Comparison of ENCODE assay signal across 9 cellular contexts in the genomic region with DNA sequence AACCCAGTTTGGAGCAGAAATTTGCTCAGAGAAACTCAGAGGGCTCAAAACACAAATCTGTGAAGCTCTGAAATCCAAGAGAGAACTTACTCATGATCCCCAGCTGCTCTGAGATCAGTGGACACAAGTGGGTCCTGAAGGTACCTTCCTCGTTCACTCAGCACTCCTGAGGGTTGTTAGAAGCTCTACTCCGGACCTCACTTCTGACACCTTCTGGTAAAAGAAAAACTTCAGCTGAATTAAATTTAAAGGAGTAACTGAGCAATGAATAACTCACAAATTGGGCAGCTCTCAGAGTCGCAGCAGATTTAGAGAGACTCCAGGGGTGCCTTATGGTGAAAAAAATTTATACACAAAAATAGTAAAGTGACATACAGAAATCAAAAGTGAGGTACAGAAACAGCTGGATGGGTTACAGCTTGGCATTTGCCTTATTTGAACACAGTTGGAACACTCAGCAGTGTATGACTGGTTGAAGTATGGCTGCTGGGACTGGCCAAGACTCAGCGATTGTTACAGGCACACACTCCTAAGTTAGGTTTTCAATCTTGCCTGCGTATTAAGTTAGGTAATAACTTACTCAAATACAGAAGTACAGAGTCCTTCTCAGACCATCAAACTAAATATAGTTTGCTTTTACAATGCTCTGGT. TPM values are rescaled to one million over a fixed set of nuclear protein-coding genes. Genes with fewer than 3 reads are reported as not detected.
A peak's percentile ranks its signal among the peaks of the same experiment; 100 is the strongest.
DNase-seq lines count a peak whose midpoint lies in the region; ATAC-seq, FAIRE-seq and TF ChIP-seq lines count a peak whose summit lies in the region.
"Had no signal": no experiment of that assay in that cellular context is flagged by ENCODE, and none has a peak within 500 bp of the region (broad histone marks: within the 10 kb centered on the region; RNA-seq: fewer than 3 reads in every experiment).

No MANE protein-coding gene starts in this region.

- no peaks in the 10 kb centered on the region for H3K27me3 ChIP-seq in astrocyte (ENCODE audit: insufficient read depth, low read length)
- H3K27me3 ChIP-seq in mesendoderm (ENCODE audit: insufficient read depth, low read length, poor library complexity) = no peaks in the 10 kb centered on the region
- no peaks in the 10 kb centered on the region for H3K27me3 ChIP-seq in stomach

- no peak overlapping the region for H3K27ac Mint-ChIP-seq in astrocyte (ENCODE audit: unreplicated experiment)

- H3K27me3 Mint-ChIP-seq in astrocyte (ENCODE audit: low read depth, unreplicated experiment) = no peaks in the 10 kb centered on the region

- H3K23ac ChIP-seq in mesendoderm (ENCODE audit: low read length) = no peak overlapping the region

- no peak overlapping the region for H2AK5ac ChIP-seq in mesendoderm (ENCODE audit: low read length)

- no peak overlapping the region for H2BK120ac ChIP-seq in mesendoderm (ENCODE audit: low read depth, low read length)

- FAIRE-seq in astrocyte (lab: Jason Lieb, UNC) = no peak

- H3K79me2 ChIP-seq in astrocyte (ENCODE audit: insufficient read depth, low read length) = no peaks in the 10 kb centered on the region
- no peaks in the 10 kb centered on the region for H3K79me2 ChIP-seq in mesendoderm (ENCODE audit: control insufficient read depth, insufficient read depth, low read length)

- peak; percentile 14 for DNase-seq in astrocyte (ENCODE audit: low read depth)
- DNase-seq in mesendoderm = peak; percentile 73
- no peak for DNase-seq in stomach
- no peak for DNase-seq in NCI-H1694 treated with DMSO at 0.1 percent for 48 hours (lab: John Stamatoyannopoulos, UW)
- DNase-seq in HuH-7.5 (ENCODE audit: low spot score) = no peak
- DNase-seq: NCI-H2227 treated with DMSO at 0.1 percent for 48 hours had no signal

- no peak overlapping the region for H3K56ac ChIP-seq in mesendoderm (ENCODE audit: low read length)

- H3K36me3 Mint-ChIP-seq in astrocyte (ENCODE audit: low read depth, unreplicated experiment) = no peaks in the 10 kb centered on the region

- H3K27ac ChIP-seq in astrocyte (ENCODE audit: low read depth, low read length) = no peak overlapping the region
- no peak overlapping the region for H3K27ac ChIP-seq in mesendoderm (ENCODE audit: low read depth, low read length)
- no peak overlapping the region for H3K27ac ChIP-seq in stomach

- H4K5ac ChIP-seq in mesendoderm (ENCODE audit: low read length) = no peak overlapping the region

- no peak overlapping the region for H3K4me3 Mint-ChIP-seq in astrocyte (ENCODE audit: unreplicated experiment)

- no peak overlapping the region for H3K4ac ChIP-seq in mesendoderm (ENCODE audit: low read depth, low read length)

- peak; percentile 28 for ATAC-seq in GM18502 (IDR thresholded peaks at IDR 0.05; ENCODE audit: poor library complexity, unreplicated experiment)
- ATAC-seq in HG03354 (IDR thresholded peaks at IDR 0.05; ENCODE audit: poor library complexity, severe bottlenecking, unreplicated experiment) = peak; percentile 66
- ATAC-seq in GM19324 (IDR thresholded peaks at IDR 0.05; ENCODE audit: low FRiP score, unreplicated experiment) = no peak

- WGBS in mesendoderm (ENCODE audit: extremely low coverage, insufficient coverage, low lambda C conversion rate) = no CpG with 5 or more reads among the region's 5 CpGs
- WGBS in stomach, 5 donors = 37 to 46% (median 43%) methylated on average over 5 of the region's 5 CpGs

- no peaks in the 10 kb centered on the region for H3K9me3 ChIP-seq in astrocyte (ENCODE audit: insufficient read depth, low read depth, low read length)
- peaks cover 0 to 5% (median 0%) of the 10 kb centered on the region in 4 donors for H3K9me3 ChIP-seq in stomach

- no peak overlapping the region for H2BK5ac ChIP-seq in mesendoderm (ENCODE audit: low read length)

- no peaks in the 10 kb centered on the region for H3K79me1 ChIP-seq in mesendoderm (ENCODE audit: low read length)

- H3K36me3 ChIP-seq in astrocyte (ENCODE audit: insufficient read depth, low read length) = no peaks in the 10 kb centered on the region
- no peaks in the 10 kb centered on the region for H3K36me3 ChIP-seq in mesendoderm (ENCODE audit: control insufficient read depth, insufficient read depth, low read length)
- no peaks in the 10 kb centered on the region for H3K36me3 ChIP-seq in stomach

- H3K4me2 ChIP-seq in astrocyte (ENCODE audit: low read length) (no peak overlapping the region), mesendoderm (ENCODE audit: low read length) (no peak overlapping the region)

- TF ChIP-seq CTCF in astrocyte (IDR thresholded peaks at IDR 0.05; ENCODE audit: insufficient read depth, low read depth, low read length) (no peak), stomach (IDR thresholded peaks at IDR 0.05) (peak in 1 of 7 experiments; percentile 9)

- intact Hi-C loops in stomach (cut with DNase I; ENCODE audit: low total_unique reads) = no loop called here

- peaks cover 7% of the 10 kb centered on the region for H3K4me1 ChIP-seq in astrocyte (ENCODE audit: insufficient read depth, low read length)
- no peaks in the 10 kb centered on the region for H3K4me1 ChIP-seq in mesendoderm (ENCODE audit: control insufficient read depth, low read depth, low read length)
- H3K4me1 ChIP-seq in stomach = no peaks in the 10 kb centered on the region

- no peaks in the 10 kb centered on the region for H4K20me1 ChIP-seq in astrocyte (ENCODE audit: insufficient read depth, low read length)

- no peak for TF ChIP-seq POLR2A in stomach (IDR thresholded peaks at IDR 0.05)

- no peak overlapping the region for H4K8ac ChIP-seq in mesendoderm (ENCODE audit: low read depth, low read length)

- no peak for TF ChIP-seq EP300 in stomach (IDR thresholded peaks at IDR 0.05)

- H3K9ac ChIP-seq in astrocyte (ENCODE audit: low read length) = no peak overlapping the region
- H3K9ac ChIP-seq in mesendoderm (ENCODE audit: low read length) = no peak overlapping the region

- no peak overlapping the region for H3K4me3 ChIP-seq in astrocyte (ENCODE audit: insufficient read depth, low read depth, low read length)
- no peak overlapping the region for H3K4me3 ChIP-seq in mesendoderm (ENCODE audit: low read length)
- no peak overlapping the region for H3K4me3 ChIP-seq in stomach

- no peak overlapping the region for H3K18ac ChIP-seq in mesendoderm (ENCODE audit: low read length)

- H2BK15ac ChIP-seq in mesendoderm (replicated peaks; ENCODE audit: low read depth) = peak overlapping the region; percentile 27

- peak overlapping the region; percentile 65 for H2AFZ ChIP-seq in astrocyte (ENCODE audit: low read depth, low read length)

- H3K9me3 Mint-ChIP-seq in astrocyte (ENCODE audit: unreplicated experiment) = no peaks in the 10 kb centered on the region

- H3K4me1 Mint-ChIP-seq in astrocyte (ENCODE audit: low read depth, unreplicated experiment) = peaks cover 14% of the 10 kb centered on the region

RNA-seq across cellular contexts. Expression of a gene that starts 32.5 kb away (rescaled TPM):
- total RNA-seq in astrocyte (0.11 TPM in 1 of 2 replicates, not detected in the other), stomach (not detected)
- not detected for polyA plus RNA-seq in mesendoderm (2013, experiment 1 of 2)
- polyA plus RNA-seq in mesendoderm (2013, experiment 2 of 2) = not detected
- not detected for polyA plus RNA-seq in stomach

RNA-seq across cellular contexts. Expression of a gene that starts 40.8 kb away (rescaled TPM):
- total RNA-seq in astrocyte = 0.52 and 0.55 TPM in 2 replicates
- polyA plus RNA-seq in mesendoderm (2013, experiment 1 of 2) = 3.2 TPM
- polyA plus RNA-seq in mesendoderm (2013, experiment 2 of 2) = 3.1 TPM
- under 1 TPM in 1 of 5 donors, not detected in 4; 0.37 TPM for total RNA-seq in stomach
- under 1 TPM in 1 of 3 donors, not detected in 2; 0.83 TPM for polyA plus RNA-seq in stomach

Comparison
In these comparisons a context has a peak if more than half of its experiments do, and no peak if none do; other contexts are left out.
1. DNase-seq: peak in astrocyte (single experiment) and mesendoderm (single experiment); none in stomach (single experiment), NCI-H1694 treated with DMSO at 0.1 percent for 48 hours (single experiment) and HuH-7.5 (single experiment).